In genomic region chr11:46237248-46238077, GRCh38 we compare ENCODE assay signal across 1 cellular context.
TF ChIP-seq lines count a peak whose summit lies in the region.

No MANE protein-coding gene starts in this region.

TF ChIP-seq in K562, 482 proteins besides CTCF, POLR2A, EP300 and RAD21 (continued from another document and continues in another):
- TF ChIP-seq TRIM25 (IDR thresholded peaks at IDR 0.05; ENCODE audit: borderline replicate concordance) (peak; percentile 78; the same call in 1 of the 2 replicates), KAT8 (IDR thresholded peaks at IDR 0.05; ENCODE audit: low read depth) (no peak), POLR3G (IDR thresholded peaks at IDR 0.05; ENCODE audit: extremely low read depth, insufficient read length, insufficient replicate concordance) (no peak), PRMT5 (CRISPR knock-in tag; IDR thresholded peaks at IDR 0.05) (0 out of 2 replicates have a peak, but pooled peaks have one; percentile 9), MXD1 (CRISPR knock-in tag; IDR thresholded peaks at IDR 0.05; ENCODE audit: borderline replicate concordance, poor library complexity, severe bottlenecking) (peak; percentile 3), KAT7 (CRISPR knock-in tag; IDR thresholded peaks at IDR 0.05; ENCODE audit: borderline replicate concordance) (no peak), ADNP (tag; IDR thresholded peaks at IDR 0.05) (no peak), KAT2B (IDR thresholded peaks at IDR 0.05; ENCODE audit: low read depth, low read length) (no peak), CEBPZ (IDR thresholded peaks at IDR 0.05; ENCODE audit: borderline replicate concordance, low read depth, low read length) (no peak), ZNF24 (IDR thresholded peaks at IDR 0.05) (no peak), RREB1 (CRISPR knock-in tag; IDR thresholded peaks at IDR 0.05) (no peak), ETV5 (CRISPR knock-in tag; IDR thresholded peaks at IDR 0.05; ENCODE audit: low read depth) (peak; percentile 81), HIVEP1 (CRISPR knock-in tag; IDR thresholded peaks at IDR 0.05) (no peak), HES1 (IDR thresholded peaks at IDR 0.05; ENCODE audit: low read depth) (peak; percentile 38; the same call in 1 of the 2 replicates), RBM25 (IDR thresholded peaks at IDR 0.05; ENCODE audit: low read depth, low read length, severe bottlenecking) (no peak), ZNF146 (CRISPR knock-in tag; IDR thresholded peaks at IDR 0.05; ENCODE audit: unreplicated experiment) (no peak), FOXJ2 (tag; IDR thresholded peaks at IDR 0.05) (no peak), SAFB2 (IDR thresholded peaks at IDR 0.05; ENCODE audit: borderline replicate concordance, low read depth, low read length, severe bottlenecking) (no peak), ZNF398 (CRISPR knock-in tag; IDR thresholded peaks at IDR 0.05) (no peak), IFI16 (CRISPR knock-in tag; IDR thresholded peaks at IDR 0.05) (no peak), CBFB (CRISPR knock-in tag; IDR thresholded peaks at IDR 0.05) (no peak), GATAD2B (IDR thresholded peaks at IDR 0.05; ENCODE audit: borderline replicate concordance) (0 out of 2 replicates have a peak, but pooled peaks have one; percentile 12), PATZ1 (CRISPR knock-in tag; IDR thresholded peaks at IDR 0.05; ENCODE audit: borderline replicate concordance) (no peak), DACH1 (IDR thresholded peaks at IDR 0.05; ENCODE audit: partially characterized antibody) (no peak), MLX (CRISPR knock-in tag; conservative IDR thresholded peaks at IDR 0.05) (no peak), KDM4B (IDR thresholded peaks at IDR 0.05; ENCODE audit: borderline replicate concordance in 2 of 2, low read depth in 1 of 2) (peak in 1 of 2 experiments; percentile 50; a peak in 2 of 4 replicates), TAF15 (IDR thresholded peaks at IDR 0.05; ENCODE audit: low read depth, low read length) (no peak), NCOA2 (IDR thresholded peaks at IDR 0.05; ENCODE audit: partially characterized antibody in 2 of 2) (no peak), MEF2A (IDR thresholded peaks at IDR 0.05; ENCODE audit: control insufficient read depth, low read depth, low read length) (peak; percentile 82; the same call in 1 of the 2 replicates), SAP30 (IDR thresholded peaks at IDR 0.05; ENCODE audit: borderline replicate concordance, insufficient read depth, low read depth, low read length, poor library complexity, severe bottlenecking) (peak; percentile 71), BCL6 (CRISPR knock-in tag; IDR thresholded peaks at IDR 0.05) (no peak), MIER1 (IDR thresholded peaks at IDR 0.05; ENCODE audit: low read depth) (peak; percentile 68; the same call in 1 of the 2 replicates), EZH2 (IDR thresholded peaks at IDR 0.05; ENCODE audit: borderline replicate concordance, low read depth, low read length) (no peak), ZNF282 (CRISPR knock-in tag; IDR thresholded peaks at IDR 0.05) (no peak), BCLAF1 (IDR thresholded peaks at IDR 0.05; ENCODE audit: borderline replicate concordance in 1 of 2, control insufficient read depth in 1 of 2, low read depth in 2 of 2, low read length in 1 of 2) (peak in 1 of 2 experiments; percentile 26; a peak in 1 of 4 replicates)
